In the genomic region with DNA sequence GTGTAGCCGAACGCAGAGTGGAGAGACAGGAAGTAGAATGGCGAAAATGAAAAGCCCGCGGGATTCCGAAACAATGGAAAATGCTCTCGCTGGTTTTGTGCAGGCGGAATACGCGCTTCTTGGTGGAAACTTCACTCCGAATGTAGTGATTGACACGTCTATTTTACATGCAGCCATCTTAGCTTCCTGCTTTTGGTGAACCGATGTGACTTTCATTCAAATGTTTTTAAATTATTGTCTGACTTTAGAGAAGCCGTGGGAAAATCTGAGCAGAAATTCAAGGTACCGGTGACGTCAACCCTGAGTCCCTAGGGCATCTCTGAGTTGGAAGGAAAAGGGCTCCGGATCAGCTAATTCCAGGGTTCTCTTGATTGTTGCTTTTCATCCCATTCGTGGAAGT, we compare ENCODE assay signal across 10 cellular contexts. TPM values are rescaled to one million over a fixed set of nuclear protein-coding genes. Genes with fewer than 3 reads are reported as not detected.
DNase-seq lines count a peak whose midpoint lies in the region; ATAC-seq and TF ChIP-seq lines count a peak whose summit lies in the region.
"Had no signal": no experiment of that assay in that cellular context is flagged by ENCODE, and none has a peak within 500 bp of the region (broad histone marks: within the 10 kb centered on the region; RNA-seq: fewer than 3 reads in every experiment).

No MANE protein-coding gene starts in this region.

- intact Hi-C loops in sciatic nerve (cut with DNase I), result no loop called here

- no peaks in the 10 kb centered on the region for H3K9me3 Mint-ChIP-seq in endothelial cell (ENCODE audit: unreplicated experiment)
- H3K9me3 Mint-ChIP-seq in osteocyte (ENCODE audit: unreplicated experiment), result no peaks in the 10 kb centered on the region

- H3K4me3 Mint-ChIP-seq in endothelial cell (ENCODE audit: unreplicated experiment) (peak overlapping the region; percentile 84), osteocyte (ENCODE audit: unreplicated experiment) (peak overlapping the region; percentile 47)

- H3K9me3 ChIP-seq in RWPE2 (ENCODE audit: severe bottlenecking) (no peaks in the 10 kb centered on the region), WERI-Rb-1 (ENCODE audit: severe bottlenecking) (peaks cover 9% of the 10 kb centered on the region)

- H3K27ac ChIP-seq in RWPE2 (ENCODE audit: poor library complexity, severe bottlenecking) (no peak overlapping the region), WERI-Rb-1 (no peak overlapping the region)

- H3K27ac Mint-ChIP-seq in endothelial cell (ENCODE audit: unreplicated experiment) (peak overlapping the region; percentile 79), osteocyte (ENCODE audit: unreplicated experiment) (no peak overlapping the region)

- H3K36me3 Mint-ChIP-seq in endothelial cell (ENCODE audit: low read depth, unreplicated experiment) (no peaks in the 10 kb centered on the region), osteocyte (ENCODE audit: unreplicated experiment) (no peaks in the 10 kb centered on the region)

- no peaks in the 10 kb centered on the region for H3K27me3 ChIP-seq in RWPE2 (ENCODE audit: insufficient read depth, poor library complexity, severe bottlenecking)
- no peaks in the 10 kb centered on the region for H3K27me3 ChIP-seq in WERI-Rb-1 (ENCODE audit: insufficient read depth, low read depth, severe bottlenecking)

- H3K4me1 Mint-ChIP-seq in endothelial cell (ENCODE audit: unreplicated experiment), result peaks cover 23% of the 10 kb centered on the region
- H3K4me1 Mint-ChIP-seq in osteocyte (ENCODE audit: unreplicated experiment), result peaks cover under 1% of the 10 kb centered on the region

- no peak for TF ChIP-seq CTCF in RWPE2 (IDR thresholded peaks at IDR 0.05; ENCODE audit: poor library complexity, severe bottlenecking)
- no peak for TF ChIP-seq CTCF in endothelial cell (IDR thresholded peaks at IDR 0.05; ENCODE audit: unreplicated experiment)
- TF ChIP-seq CTCF in osteocyte (IDR thresholded peaks at IDR 0.05), result no peak
- TF ChIP-seq CTCF in WERI-Rb-1 (IDR thresholded peaks at IDR 0.05; ENCODE audit: low read depth, low read length), result no peak

- H3K27me3 Mint-ChIP-seq in endothelial cell (ENCODE audit: unreplicated experiment) (peaks cover 2% of the 10 kb centered on the region), osteocyte (ENCODE audit: unreplicated experiment) (peaks cover 20% of the 10 kb centered on the region)

- DNase-seq in RWPE2 (ENCODE audit: low spot score) (no peak), endothelial cell (ENCODE audit: low spot score) (peak; percentile 40), osteocyte (ENCODE audit: extremely low spot score, unreplicated experiment) (no peak), WERI-Rb-1 (no peak), COLO829 (ENCODE audit: low spot score) (no peak), LoVo (ENCODE audit: low spot score) (no peak), sciatic nerve (ENCODE audit: low spot score) (no peak)
- DNase-seq: Right ventricle myocardium superior had no signal

- no peaks in the 10 kb centered on the region for H3K4me1 ChIP-seq in RWPE2 (ENCODE audit: insufficient read depth, poor library complexity, severe bottlenecking)

- H3K4me3 ChIP-seq in RWPE2 (ENCODE audit: severe bottlenecking) (peak overlapping the region; percentile 24), WERI-Rb-1 (ENCODE audit: low read depth, low read length) (no peak overlapping the region)

- peak; percentile 22 for ATAC-seq in GM19351 (IDR thresholded peaks at IDR 0.05; ENCODE audit: unreplicated experiment)
- ATAC-seq in RWPE2 (ENCODE audit: low read depth), result 0 out of 3 replicates have a peak, but pooled peaks have one; percentile 21
- no peak for ATAC-seq in sciatic nerve

- H3K36me3 ChIP-seq in RWPE2 (ENCODE audit: low read depth), result no peaks in the 10 kb centered on the region
- H3K36me3 ChIP-seq in WERI-Rb-1, result no peaks in the 10 kb centered on the region

RNA-seq across cellular contexts. Expression of a gene that starts 11.4 kb away (rescaled TPM):
- total RNA-seq in endothelial cell (ENCODE audit: unreplicated experiment) (not detected), osteocyte (not detected in 2 replicates), sciatic nerve (not detected)
- total RNA-seq: Right ventricle myocardium superior, ureter had no signal

RNA-seq across cellular contexts. Expression of a gene that starts 21.5 kb away (rescaled TPM):
- total RNA-seq in endothelial cell (ENCODE audit: unreplicated experiment) (not detected), osteocyte (not detected in 2 replicates), sciatic nerve (not detected)
- total RNA-seq: Right ventricle myocardium superior, ureter had no signal
